Comparison of ENCODE assay signal across 15 cellular contexts in the genomic region with DNA sequence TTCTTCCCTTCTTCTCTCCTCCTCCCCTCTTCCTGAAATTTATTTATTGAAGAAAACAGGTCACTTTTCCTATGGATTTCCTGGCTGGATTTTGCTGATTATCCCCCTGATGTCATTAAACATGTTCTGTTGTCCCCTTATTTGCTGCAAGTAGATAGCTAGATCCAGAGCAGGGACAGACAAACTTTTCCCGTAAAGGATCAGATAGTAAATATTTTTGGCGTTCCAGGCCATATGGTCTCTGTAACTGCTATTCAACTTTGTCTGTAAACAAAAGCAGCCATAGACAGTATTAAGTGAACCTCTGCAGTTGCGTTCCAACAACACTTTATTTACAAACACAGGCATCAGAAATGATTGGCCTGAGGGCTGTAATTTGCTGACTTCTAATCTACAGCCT.
"Had no signal": no experiment of that assay in that cellular context is flagged by ENCODE, and none has a peak within 500 bp of the region (broad histone marks: within the 10 kb centered on the region; RNA-seq: fewer than 3 reads in every experiment).

No MANE protein-coding gene starts in this region.

- ATAC-seq: K562, Panc1, PC-3 had no signal

- H3K4me3 Mint-ChIP-seq: IgD-negative memory B cell had no signal

- DNase-seq: Kasumi-1; MM.1S; NCI-H1092 treated with DMSO at 0.1 percent for 48 hours; NCI-H1694; NCI-H2171 treated with DMSO at 0.1 percent for 48 hours; NCI-H446 treated with DMSO at 0.1 percent for 48 hours; NCI-H526; NK-92 treated with Interleukin-12 subunit alpha and Interleukin-12 subunit beta, amount 100 ng/mL, for 24 hours; PC-3 had no signal

- H3K4me3 ChIP-seq: K562 had no signal

- H3K4me1 Mint-ChIP-seq: IgD-negative memory B cell had no signal

- H3K4me2 ChIP-seq: KMS-11 had no signal

- H3K9ac ChIP-seq: KMS-11 had no signal

- H3K9me3 Mint-ChIP-seq: IgD-negative memory B cell had no signal

- H3K27ac ChIP-seq: HL-60, KMS-11, RWPE1 had no signal
